Comparison of ENCODE assay signal across 24 cellular contexts in the genomic region with DNA sequence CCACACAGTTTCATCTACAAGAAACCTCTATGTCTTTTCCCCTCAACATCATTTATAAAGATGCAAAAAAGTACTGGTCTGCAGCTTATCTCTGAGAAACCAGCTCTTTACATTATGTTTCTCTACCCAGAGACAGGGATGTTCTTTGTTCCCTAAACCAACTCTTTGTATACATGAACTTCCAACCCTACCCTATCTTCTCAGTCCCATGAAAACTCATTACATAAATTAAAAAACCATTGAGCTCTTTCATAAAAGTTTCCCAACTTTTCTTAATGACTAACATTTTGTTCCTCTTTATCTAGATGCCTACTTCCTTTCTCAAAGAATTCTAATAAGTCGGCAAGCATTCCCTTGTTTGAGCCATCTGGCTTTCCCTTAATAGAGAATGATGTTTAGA.
"Had no signal": no experiment of that assay in that cellular context is flagged by ENCODE, and none has a peak within 500 bp of the region (broad histone marks: within the 10 kb centered on the region; RNA-seq: fewer than 3 reads in every experiment).

No MANE protein-coding gene starts in this region.

- H3K9me3 ChIP-seq: stomach, suprapubic skin, testis, thoracic aorta, thyroid gland, tibial artery, tibial nerve, transverse colon, upper lobe of left lung, upper lobe of right lung, uterus, vagina had no signal

- DNase-seq: stimulated activated CD4-positive, alpha-beta T cell treated with anti-CD3 and anti-CD28 coated beads, Interleukin-2, amount 100 ng/mL, for 48 hours; stimulated activated CD4-positive, alpha-beta T cell treated with anti-CD3 and anti-CD28 coated beads, Interleukin-4, amount 100 ng/mL, for 1 hour; stimulated activated CD4-positive, alpha-beta T cell treated with anti-CD3 and anti-CD28 coated beads, Interleukin-4, amount 100 ng/mL, for 24 hours; stimulated activated CD4-positive, alpha-beta T cell treated with anti-CD3 and anti-CD28 coated beads, Interleukin-4, amount 100 ng/mL, for 4 hours; stimulated activated CD8-positive, alpha-beta memory T cell treated with anti-CD3 and anti-CD28 coated beads, Interleukin-4, amount 100 ng/mL, for 48 hours; stimulated activated naive B cell treated with anti-CD40 and anti-IgM and Interleukin-4, amounts not matched to agents 10 μg/mL and 1 μg/mL and 100 μg/mL, for 72 hours; stimulated activated naive CD4-positive, alpha-beta T cell; stimulated activated naive CD4-positive, alpha-beta T cell treated with Interleukin-2 at 50 U/mL for 16 hours; stimulated activated naive CD8-positive, alpha-beta T cell treated with anti-CD3 and anti-CD28 coated beads, Interleukin-15, amount 100 ng/mL, for 72 hours; stimulated activated naive CD8-positive, alpha-beta T cell treated with anti-CD3 and anti-CD28 coated beads, Interleukin-15, Interleukin-2, amounts not matched to agents 100 U/mL and 50 U/mL, for 24 hours; stomach; substantia nigra; testis; thyroid gland; tibial artery; transverse colon; trophoblast cell; upper lobe of left lung; upper lobe of right lung; uterus had no signal

- H3K4me1 ChIP-seq: testis, transverse colon, upper lobe of right lung, uterus, vagina had no signal

- H3K27ac ChIP-seq: stomach, suprapubic skin, testis, thoracic aorta, thyroid gland, tibial artery, tibial nerve, transverse colon, upper lobe of left lung, upper lobe of right lung, uterus, vagina had no signal

- H3K27me3 ChIP-seq: stomach, suprapubic skin, testis, thyroid gland, tibial artery, tibial nerve, transverse colon, upper lobe of left lung, upper lobe of right lung, uterus, vagina had no signal

- H3K4me3 ChIP-seq: stomach, suprapubic skin, testis, thoracic aorta, thyroid gland, tibial artery, tibial nerve, transverse colon, upper lobe of left lung, upper lobe of right lung, uterus, vagina had no signal

- H3K36me3 ChIP-seq: stomach, suprapubic skin, thoracic aorta, thyroid gland, tibial artery, tibial nerve, transverse colon, upper lobe of left lung, upper lobe of right lung, uterus, vagina had no signal
